Comparison of ENCODE assay signal across 8 cellular contexts in the genomic region with DNA sequence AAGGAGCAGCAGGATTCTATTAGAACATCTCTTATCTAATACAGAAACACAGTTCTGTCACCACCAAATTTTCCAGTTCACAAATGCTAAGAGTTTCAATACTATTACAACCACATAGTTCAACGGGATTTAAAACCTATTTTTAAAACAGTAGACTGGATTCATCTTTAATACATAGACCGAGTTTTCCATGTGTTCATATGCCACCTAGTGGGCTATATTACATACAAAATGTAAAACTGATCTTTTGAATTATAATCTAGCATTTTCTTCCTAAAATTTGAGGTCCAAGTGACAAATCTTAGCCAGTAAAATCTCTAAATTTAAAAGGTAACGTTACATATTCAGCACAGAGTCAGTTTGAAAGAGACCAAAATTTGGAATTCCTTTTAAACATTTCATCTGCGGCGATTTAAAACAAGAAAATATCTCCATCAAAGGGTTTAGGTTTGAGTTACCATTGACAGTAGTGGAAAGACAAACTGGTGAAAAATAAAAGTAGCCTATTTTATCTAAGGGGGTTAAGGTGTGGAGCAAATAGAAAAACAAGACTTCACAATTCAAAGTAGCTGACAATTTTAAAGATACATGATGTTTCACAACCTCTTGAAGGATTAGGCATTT.
DNase-seq lines count a peak whose midpoint lies in the region; ATAC-seq and TF ChIP-seq lines count a peak whose summit lies in the region.

No MANE protein-coding gene starts in this region.

- H3K27me3 Mint-ChIP-seq in endodermal cell (ENCODE audit: insufficient read depth) (no peaks in the 10 kb centered on the region), natural killer cell (ENCODE audit: low read depth in 2 of 2) (peaks cover 0 to 4% of the 10 kb centered on the region in 2 donors)
- no peaks in the 10 kb centered on the region for H3K27me3 Mint-ChIP-seq in activated CD8-positive, alpha-beta memory T cell treated with anti-CD3 and anti-CD28 coated beads, Interleukin-2, amount 10 ng/mL, durations not matched to agents 7 days and 5 days

- no peak overlapping the region for H3K27ac ChIP-seq in endodermal cell (ENCODE audit: low read depth, low read length)
- no peak overlapping the region for H3K27ac ChIP-seq in parathyroid adenoma

- H3K79me2 ChIP-seq in parathyroid adenoma: no peaks in the 10 kb centered on the region

- H3K4me3 Mint-ChIP-seq in endodermal cell (no peak overlapping the region), natural killer cell (no peak overlapping the region)
- no peak overlapping the region for H3K4me3 Mint-ChIP-seq in activated CD8-positive, alpha-beta memory T cell treated with anti-CD3 and anti-CD28 coated beads, Interleukin-2, amount 10 ng/mL, durations not matched to agents 7 days and 5 days

- no peak for ATAC-seq in natural killer cell
- no peak for ATAC-seq in activated CD8-positive, alpha-beta memory T cell treated with anti-CD3 and anti-CD28 coated beads, Interleukin-2, amount 10 ng/mL, durations not matched to agents 7 days and 5 days

- 83 to 90% methylated on average over 3 to 5 of the region's 5 CpGs for WGBS in endodermal cell (ENCODE audit: insufficient coverage in 1 of 2, insufficient read length in 1 of 2), 2 experiments
- WGBS in lower leg skin, 2 donors: 48 to 50% methylated on average over 5 of the region's 5 CpGs

- H3K36me3 ChIP-seq in endodermal cell (ENCODE audit: control insufficient read depth, insufficient read depth, low read length) (no peaks in the 10 kb centered on the region), parathyroid adenoma (ENCODE audit: control insufficient read depth, insufficient read depth, low read length) (no peaks in the 10 kb centered on the region)

- intact Hi-C loops in natural killer cell (cut with micrococcal nuclease): no loop called here
- intact Hi-C loops in lower leg skin (cut with DNase I; ENCODE audit: low total_unique reads): no loop called here

- H3K4me1 Mint-ChIP-seq in endodermal cell (peaks cover 12% of the 10 kb centered on the region), natural killer cell (no peaks in the 10 kb centered on the region)
- no peaks in the 10 kb centered on the region for H3K4me1 Mint-ChIP-seq in activated CD8-positive, alpha-beta memory T cell treated with anti-CD3 and anti-CD28 coated beads, Interleukin-2, amount 10 ng/mL, durations not matched to agents 7 days and 5 days

- H3K9me3 ChIP-seq in endodermal cell (ENCODE audit: control insufficient read depth, low read length) (no peaks in the 10 kb centered on the region), parathyroid adenoma (ENCODE audit: control insufficient read depth, low read length) (no peaks in the 10 kb centered on the region)

- no peak overlapping the region for H3K4me3 ChIP-seq in endodermal cell (ENCODE audit: low read length)
- H3K4me3 ChIP-seq in parathyroid adenoma (ENCODE audit: low read depth, low read length): no peak overlapping the region
- no peak overlapping the region for H3K4me3 ChIP-seq in lower leg skin (ENCODE audit: low read depth, poor library complexity, severe bottlenecking)

- H3K27me3 ChIP-seq in endodermal cell (ENCODE audit: control insufficient read depth, insufficient read depth, low read length, poor library complexity, severe bottlenecking): no peaks in the 10 kb centered on the region
- H3K27me3 ChIP-seq in parathyroid adenoma (ENCODE audit: control insufficient read depth, insufficient read depth, low read length): no peaks in the 10 kb centered on the region

- H3K9me3 Mint-ChIP-seq in endodermal cell (no peaks in the 10 kb centered on the region), natural killer cell (no peaks in the 10 kb centered on the region)
- H3K9me3 Mint-ChIP-seq in activated CD8-positive, alpha-beta memory T cell treated with anti-CD3 and anti-CD28 coated beads, Interleukin-2, amount 10 ng/mL, durations not matched to agents 7 days and 5 days (ENCODE audit: low read depth): no peaks in the 10 kb centered on the region

- TF ChIP-seq CTCF in GM10266 (IDR thresholded peaks at IDR 0.05; ENCODE audit: control insufficient read depth, insufficient read depth, low read depth, missing control alignments): peak; percentile 24
- TF ChIP-seq CTCF in endodermal cell (conservative IDR thresholded peaks at IDR 0.05): peak; percentile 58
- TF ChIP-seq CTCF in parathyroid adenoma (IDR thresholded peaks at IDR 0.05): peak; percentile 11
- no peak for TF ChIP-seq CTCF in natural killer cell (IDR thresholded peaks at IDR 0.05)
- no peak for TF ChIP-seq CTCF in lower leg skin (IDR thresholded peaks at IDR 0.05)

- H3K36me3 Mint-ChIP-seq in endodermal cell (ENCODE audit: low read depth): no peaks in the 10 kb centered on the region
- H3K36me3 Mint-ChIP-seq in natural killer cell: no peaks in the 10 kb centered on the region
- no peaks in the 10 kb centered on the region for H3K36me3 Mint-ChIP-seq in activated CD8-positive, alpha-beta memory T cell treated with anti-CD3 and anti-CD28 coated beads, Interleukin-2, amount 10 ng/mL, durations not matched to agents 7 days and 5 days

- H3K9ac ChIP-seq in endodermal cell (ENCODE audit: extremely low read depth, low read length, poor library complexity, severe bottlenecking) (no peak overlapping the region), parathyroid adenoma (no peak overlapping the region)

- H2AFZ ChIP-seq in parathyroid adenoma: no peak overlapping the region

- DNase-seq in GM10266 (ENCODE audit: extremely low spot score) (no peak), NCI-H2227 treated with DMSO at 0.1 percent for 48 hours (lab: John Stamatoyannopoulos, UW) (peak; percentile 35), endodermal cell (no peak), natural killer cell (no peak), NCI-H2081 (lab: John Stamatoyannopoulos, UW) (no peak), lower leg skin (ENCODE audit: low spot score in 2 of 2) (no peak)
- no peak for DNase-seq in activated CD8-positive, alpha-beta memory T cell treated with anti-CD3 and anti-CD28 coated beads, Interleukin-2, amount 10 ng/mL, durations not matched to agents 7 days and 5 days

- H3K27ac Mint-ChIP-seq in endodermal cell: no peak overlapping the region
- H3K27ac Mint-ChIP-seq in natural killer cell: no peak overlapping the region
- H3K27ac Mint-ChIP-seq in activated CD8-positive, alpha-beta memory T cell treated with anti-CD3 and anti-CD28 coated beads, Interleukin-2, amount 10 ng/mL, durations not matched to agents 7 days and 5 days: no peak overlapping the region

- TF ChIP-seq POLR2A in lower leg skin (IDR thresholded peaks at IDR 0.05): no peak

- CTCF ChIA-PET in activated CD8-positive, alpha-beta memory T cell treated with anti-CD3 and anti-CD28 coated beads, Interleukin-2, amount 10 ng/mL, durations not matched to agents 7 days and 5 days (lab: Charles Lee): interaction anchor here (0.7 kb wide), 1 partner anchor 17 kb away, joined by 3 read pairs; no protein-coding TSS in a partner anchor

- H3K4me1 ChIP-seq in endodermal cell (ENCODE audit: control insufficient read depth, insufficient read depth, low read length): peaks cover 5% of the 10 kb centered on the region
- no peaks in the 10 kb centered on the region for H3K4me1 ChIP-seq in parathyroid adenoma

- H3K4me2 ChIP-seq in parathyroid adenoma (ENCODE audit: low read length): no peak overlapping the region

Comparison
In these comparisons a context has a peak if more than half of its experiments do, and no peak if none do; other contexts are left out.
1. CTCF ChIP-seq: peak in GM10266 (single experiment), endodermal cell (single experiment) and parathyroid adenoma (single experiment); none in natural killer cell (single experiment) and lower leg skin (0 of 3).